14 cellular contexts compared by ENCODE assay signal in genomic region chr5:143635146-143635752, GRCh38.
DNase-seq lines count a peak whose midpoint lies in the region; ATAC-seq, FAIRE-seq and TF ChIP-seq lines count a peak whose summit lies in the region.
"Had no signal": no experiment of that assay in that cellular context is flagged by ENCODE, and none has a peak within 500 bp of the region (broad histone marks: within the 10 kb centered on the region; RNA-seq: fewer than 3 reads in every experiment).

No MANE protein-coding gene starts in this region.

- no peak for ATAC-seq in GM21381 (IDR thresholded peaks at IDR 0.05; ENCODE audit: unreplicated experiment)
- ATAC-seq: left lobe of liver had no signal

- TF ChIP-seq CTCF in astrocyte of the spinal cord (IDR thresholded peaks at IDR 0.05; ENCODE audit: low read depth, low read length), result no peak
- no peak for TF ChIP-seq CTCF in sigmoid colon (IDR thresholded peaks at IDR 0.05)

- no peaks in the 10 kb centered on the region for H3K27me3 ChIP-seq in sigmoid colon

- no peaks in the 10 kb centered on the region for H3K4me1 ChIP-seq in sigmoid colon

- TF ChIP-seq EP300 in sigmoid colon (IDR thresholded peaks at IDR 0.05), result no peak

- peak; percentile 23 for DNase-seq in A172 (ENCODE audit: low spot score)
- no peak for DNase-seq in GM18507 (ENCODE audit: extremely low spot score, insufficient read length, low read depth)
- peak; percentile 68 for DNase-seq in astrocyte of the spinal cord (ENCODE audit: low read depth, low spot score)
- peak; percentile 27 for DNase-seq in kidney glomerular epithelial cell (lab: John Stamatoyannopoulos, UW)
- no peak for DNase-seq in sigmoid colon
- no peak for DNase-seq in cortex of kidney (lab: John Stamatoyannopoulos, UW)
- no peak for DNase-seq in NCI-H187 (lab: John Stamatoyannopoulos, UW)
- DNase-seq: activated CD4-positive, alpha-beta memory T cell treated with anti-CD3 and anti-CD28 coated beads, Interleukin-2, amount 10 ng/mL, durations not matched to agents 7 days and 5 days; EL; Kasumi-1; NCI-H2081 had no signal

- in situ Hi-C loops in astrocyte of the spinal cord (cut with HindIII; ENCODE audit: low sequenced_read_pairs), result no loop called here

- H3K27ac ChIP-seq in sigmoid colon, result peak overlapping the region in 2 of 4 donors; percentile 33 to 41

- H3K9me3 ChIP-seq in sigmoid colon, result no peaks in the 10 kb centered on the region

- peak; percentile 98 for FAIRE-seq in GM18507 (lab: Jason Lieb, UNC)
- FAIRE-seq: colon had no signal

- no peaks in the 10 kb centered on the region for H3K36me3 ChIP-seq in sigmoid colon

- no peak overlapping the region for H3K4me3 ChIP-seq in astrocyte of the spinal cord (ENCODE audit: low read depth, low read length)
- no peak overlapping the region for H3K4me3 ChIP-seq in sigmoid colon

- intact Hi-C loops in sigmoid colon (cut with DNase I), result no loop called here

- no peak for TF ChIP-seq POLR2A in sigmoid colon (IDR thresholded peaks at IDR 0.05)

- WGBS in sigmoid colon, 2 donors, result 80 to 85% methylated on average over 6 of the region's 6 CpGs

Comparison
In these comparisons a context has a peak if more than half of its experiments do, and no peak if none do; other contexts are left out.
1. DNase-seq: peak in A172 (single experiment), astrocyte of the spinal cord (single experiment) and kidney glomerular epithelial cell (single experiment); none in GM18507 (single experiment), sigmoid colon (single experiment), cortex of kidney (single experiment) and NCI-H187 (0 of 2).